Comparison of ENCODE assay signal across 6 cellular contexts in the genomic region with DNA sequence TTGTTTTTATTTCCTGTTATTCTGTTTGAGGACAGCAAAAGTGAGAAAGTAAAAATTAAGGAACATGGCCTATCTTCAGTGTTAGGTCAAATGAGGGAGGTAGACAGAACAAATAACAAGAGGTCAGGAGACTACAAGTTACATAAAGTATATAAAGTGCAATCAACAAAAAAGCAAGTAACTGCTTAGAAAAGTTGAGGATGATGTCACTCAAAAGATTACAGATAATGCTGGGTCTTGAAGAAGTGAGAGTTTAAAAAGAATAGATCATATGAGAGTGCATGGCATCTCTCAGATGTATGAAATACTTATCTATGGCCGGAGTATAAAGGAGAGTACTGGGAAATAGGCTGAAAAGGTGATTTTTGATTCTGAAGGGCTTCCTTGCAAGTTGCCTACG.
"Had no signal": no experiment of that assay in that cellular context is flagged by ENCODE, and none has a peak within 500 bp of the region (broad histone marks: within the 10 kb centered on the region; RNA-seq: fewer than 3 reads in every experiment).

No MANE protein-coding gene starts in this region.

- DNase-seq: IMR-90, KBM-7, KG1 had no signal

- H3K27ac ChIP-seq: HL-60, KMS-11 had no signal

- H3K9ac ChIP-seq: KMS-11 had no signal

- FAIRE-seq: HTR-8/SVneo had no signal

- H3K4me2 ChIP-seq: KMS-11 had no signal
